Comparison of ENCODE assay signal across 8 cellular contexts in genomic region chr7:156764016-156764669, GRCh38.
DNase-seq lines count a peak whose midpoint lies in the region; TF ChIP-seq lines count a peak whose summit lies in the region.

No MANE protein-coding gene starts in this region.

- H3K36me3 ChIP-seq in breast epithelium (no peaks in the 10 kb centered on the region), tibial nerve (peaks cover 0 to 13% (median 0%) of the 10 kb centered on the region in 3 donors)

- TF ChIP-seq POLR2A in breast epithelium (IDR thresholded peaks at IDR 0.05) (no peak), tibial nerve (IDR thresholded peaks at IDR 0.05) (no peak)

- DNase-seq in DMS79 treated with DMSO at 0.1 percent for 48 hours (lab: John Stamatoyannopoulos, UW) (peak; percentile 4), DMS79 (lab: John Stamatoyannopoulos, UW) (no peak), NCI-H345 (lab: John Stamatoyannopoulos, UW) (peak; percentile 56), breast epithelium (ENCODE audit: low spot score in 2 of 2) (no peak), kidney glomerular epithelial cell (lab: John Stamatoyannopoulos, UW) (peak; percentile 65), tibial nerve (ENCODE audit: low spot score in 2 of 2) (peak in 1 of 2 donors; percentile 36), GM20000 (ENCODE audit: low spot score) (no peak)
- DNase-seq in central memory CD4-positive, alpha-beta T cell: no peak

- TF ChIP-seq EP300 in tibial nerve (IDR thresholded peaks at IDR 0.05): no peak

- TF ChIP-seq CTCF in breast epithelium (IDR thresholded peaks at IDR 0.05) (peak in 2 of 3 donors; percentile 39 to 75), tibial nerve (IDR thresholded peaks at IDR 0.05) (peak in 4 of 5 experiments; percentile 24 to 63 (median 59)), GM20000 (IDR thresholded peaks at IDR 0.05; ENCODE audit: extremely low read depth, missing control alignments) (no peak)

- no peak overlapping the region for H3K4me3 ChIP-seq in breast epithelium
- H3K4me3 ChIP-seq in tibial nerve: no peak overlapping the region

- no peaks in the 10 kb centered on the region for H3K9me3 ChIP-seq in breast epithelium
- H3K9me3 ChIP-seq in tibial nerve: no peaks in the 10 kb centered on the region

- no peaks in the 10 kb centered on the region for H3K4me1 ChIP-seq in breast epithelium
- peaks cover 0 to 6% (median 0%) of the 10 kb centered on the region in 4 donors for H3K4me1 ChIP-seq in tibial nerve

- 14 to 26% methylated on average over 8 of the region's 8 CpGs for WGBS in tibial nerve, 2 donors

- H3K27me3 ChIP-seq in breast epithelium (no peaks in the 10 kb centered on the region), tibial nerve (no peaks in the 10 kb centered on the region)

- intact Hi-C loops in breast epithelium (cut with DNase I; ENCODE audit: low total_unique reads): no loop called here

- no peak overlapping the region for H3K27ac ChIP-seq in breast epithelium
- no peak overlapping the region for H3K27ac ChIP-seq in tibial nerve

Comparison
In these comparisons a context has a peak if more than half of its experiments do, and no peak if none do; other contexts are left out.
1. DNase-seq: peak in DMS79 treated with DMSO at 0.1 percent for 48 hours (single experiment), NCI-H345 (single experiment) and kidney glomerular epithelial cell (single experiment); none in DMS79 (single experiment), breast epithelium (0 of 2), central memory CD4-positive, alpha-beta T cell (single experiment) and GM20000 (single experiment).